Comparison of ENCODE assay signal across 3 cellular contexts in the genomic region with DNA sequence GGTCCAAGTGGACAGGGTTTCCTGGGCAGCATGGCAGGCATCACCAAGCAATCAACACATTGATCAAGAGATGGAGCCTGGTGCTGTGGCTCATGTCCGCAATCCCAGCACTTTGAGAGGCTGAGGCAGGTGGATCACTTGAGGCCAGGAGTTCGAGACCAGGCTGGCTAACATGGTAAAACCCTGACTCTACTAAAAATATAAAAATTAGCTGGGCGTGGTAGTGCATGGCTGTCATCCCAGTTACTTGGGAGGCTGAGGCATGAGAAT. TPM values are rescaled to one million over a fixed set of nuclear protein-coding genes. Genes with fewer than 3 reads are reported as not detected.
"Had no signal": no experiment of that assay in that cellular context is flagged by ENCODE, and none has a peak within 500 bp of the region (broad histone marks: within the 10 kb centered on the region; RNA-seq: fewer than 3 reads in every experiment).

No MANE protein-coding gene starts in this region.

RNA-seq across cellular contexts. Expression of a gene that starts 16.5 kb away (rescaled TPM):
- total RNA-seq: activated T-helper 17 cell treated with anti-CD3 and anti-CD28 coated beads, Interleukin-2, amount 50 U/mL, for 72 hours; dermis blood vessel endothelial cell; mononuclear cell had no signal
